In the genomic region with DNA sequence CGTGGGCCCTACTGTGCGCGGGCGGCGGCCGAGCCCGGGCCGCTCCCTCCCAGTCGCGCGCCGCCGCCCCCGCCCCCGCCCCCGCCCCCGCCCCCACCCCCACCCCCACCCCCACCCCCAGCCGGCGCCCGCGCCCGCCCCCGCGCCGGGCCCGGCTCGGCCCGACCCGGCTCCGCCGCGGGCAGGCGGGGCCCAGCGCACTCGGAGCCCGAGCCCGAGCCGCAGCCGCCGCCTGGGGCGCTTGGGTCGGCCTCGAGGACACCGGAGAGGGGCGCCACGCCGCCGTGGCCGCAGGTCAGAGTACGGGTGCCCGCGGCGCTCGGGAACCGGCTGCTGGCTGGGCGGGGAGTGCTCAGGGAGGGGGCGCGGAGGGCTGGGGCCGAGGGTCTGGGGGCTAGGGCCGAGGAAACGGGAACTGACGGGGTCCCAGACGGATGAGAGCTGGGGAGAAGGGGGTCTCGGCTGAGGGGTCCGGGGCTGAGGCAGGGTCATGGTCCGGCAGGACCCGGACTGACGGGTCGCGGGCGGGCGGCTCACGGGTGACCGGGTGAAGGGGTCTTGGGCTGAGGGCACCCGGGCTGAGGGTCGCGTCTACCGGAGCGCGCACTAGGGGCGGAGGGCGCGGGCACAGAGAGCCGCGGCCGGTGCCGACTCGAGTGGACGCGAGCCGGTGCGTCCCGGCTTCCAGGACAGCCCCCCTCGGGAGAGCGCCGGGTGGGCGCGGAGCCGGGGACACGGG, we compare ENCODE assay signal across 1 cellular context.
TF ChIP-seq lines count a peak whose summit lies in the region.

No MANE protein-coding gene starts in this region.

TF ChIP-seq in HepG2, 621 proteins besides CTCF, POLR2A, EP300 and RAD21 (continued from another document):
- TF ChIP-seq, protein P1, sequence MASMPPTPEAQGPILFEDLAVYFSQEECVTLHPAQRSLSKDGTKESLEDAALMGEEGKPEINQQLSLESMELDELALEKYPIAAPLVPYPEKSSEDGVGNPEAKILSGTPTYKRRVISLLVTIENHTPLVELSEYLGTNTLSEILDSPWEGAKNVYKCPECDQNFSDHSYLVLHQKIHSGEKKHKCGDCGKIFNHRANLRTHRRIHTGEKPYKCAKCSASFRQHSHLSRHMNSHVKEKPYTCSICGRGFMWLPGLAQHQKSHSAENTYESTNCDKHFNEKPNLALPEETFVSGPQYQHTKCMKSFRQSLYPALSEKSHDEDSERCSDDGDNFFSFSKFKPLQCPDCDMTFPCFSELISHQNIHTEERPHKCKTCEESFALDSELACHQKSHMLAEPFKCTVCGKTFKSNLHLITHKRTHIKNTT (CRISPR knock-in tag; IDR thresholded peaks at IDR 0.05): no peak
- TF ChIP-seq ARID2 (CRISPR knock-in tag; IDR thresholded peaks at IDR 0.05; ENCODE audit: borderline replicate concordance) (peak; percentile 17; the same call in 1 of the 2 replicates), ZNF441 (CRISPR knock-in tag; IDR thresholded peaks at IDR 0.05; ENCODE audit: borderline replicate concordance) (no peak), RBFOX2 (IDR thresholded peaks at IDR 0.05; ENCODE audit: low read depth, low read length) (no peak), ZNF205 (CRISPR knock-in tag; IDR thresholded peaks at IDR 0.05) (no peak), TEAD2 (CRISPR knock-in tag; IDR thresholded peaks at IDR 0.05) (no peak), SUZ12 (IDR thresholded peaks at IDR 0.05; ENCODE audit: low read depth, low read length) (no peak)
- TF ChIP-seq, protein P2, sequence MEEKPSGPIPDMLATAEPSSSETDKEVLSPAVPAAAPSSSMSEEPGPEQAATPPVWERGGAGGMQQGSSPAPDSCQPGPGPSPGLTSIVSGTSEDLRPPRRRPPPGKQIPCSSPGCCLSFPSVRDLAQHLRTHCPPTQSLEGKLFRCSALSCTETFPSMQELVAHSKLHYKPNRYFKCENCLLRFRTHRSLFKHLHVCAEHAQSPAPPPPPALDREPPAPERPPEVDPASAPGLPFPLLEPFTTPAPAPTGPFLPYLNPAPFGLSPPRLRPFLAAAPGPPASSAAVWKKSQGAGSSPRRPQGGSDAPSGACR (CRISPR knock-in tag; IDR thresholded peaks at IDR 0.05): peak; percentile 31; the same call in 1 of the 2 replicates
- TF ChIP-seq, protein P3, sequence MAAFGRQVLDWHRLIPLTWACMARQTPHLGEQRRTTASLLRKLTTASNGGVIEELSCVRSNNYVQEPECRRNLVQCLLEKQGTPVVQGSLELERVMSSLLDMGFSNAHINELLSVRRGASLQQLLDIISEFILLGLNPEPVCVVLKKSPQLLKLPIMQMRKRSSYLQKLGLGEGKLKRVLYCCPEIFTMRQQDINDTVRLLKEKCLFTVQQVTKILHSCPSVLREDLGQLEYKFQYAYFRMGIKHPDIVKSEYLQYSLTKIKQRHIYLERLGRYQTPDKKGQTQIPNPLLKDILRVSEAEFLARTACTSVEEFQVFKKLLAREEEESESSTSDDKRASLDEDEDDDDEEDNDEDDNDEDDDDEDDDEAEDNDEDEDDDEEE (CRISPR knock-in tag; IDR thresholded peaks at IDR 0.05): no peak
- TF ChIP-seq, protein P4, sequence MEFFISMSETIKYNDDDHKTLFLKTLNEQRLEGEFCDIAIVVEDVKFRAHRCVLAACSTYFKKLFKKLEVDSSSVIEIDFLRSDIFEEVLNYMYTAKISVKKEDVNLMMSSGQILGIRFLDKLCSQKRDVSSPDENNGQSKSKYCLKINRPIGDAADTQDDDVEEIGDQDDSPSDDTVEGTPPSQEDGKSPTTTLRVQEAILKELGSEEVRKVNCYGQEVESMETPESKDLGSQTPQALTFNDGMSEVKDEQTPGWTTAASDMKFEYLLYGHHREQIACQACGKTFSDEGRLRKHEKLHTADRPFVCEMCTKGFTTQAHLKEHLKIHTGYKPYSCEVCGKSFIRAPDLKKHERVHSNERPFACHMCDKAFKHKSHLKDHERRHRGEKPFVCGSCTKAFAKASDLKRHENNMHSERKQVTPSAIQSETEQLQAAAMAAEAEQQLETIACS (CRISPR knock-in tag; IDR thresholded peaks at IDR 0.05): peak; percentile 8; the same call in 1 of the 2 replicates
- TF ChIP-seq, protein P5, sequence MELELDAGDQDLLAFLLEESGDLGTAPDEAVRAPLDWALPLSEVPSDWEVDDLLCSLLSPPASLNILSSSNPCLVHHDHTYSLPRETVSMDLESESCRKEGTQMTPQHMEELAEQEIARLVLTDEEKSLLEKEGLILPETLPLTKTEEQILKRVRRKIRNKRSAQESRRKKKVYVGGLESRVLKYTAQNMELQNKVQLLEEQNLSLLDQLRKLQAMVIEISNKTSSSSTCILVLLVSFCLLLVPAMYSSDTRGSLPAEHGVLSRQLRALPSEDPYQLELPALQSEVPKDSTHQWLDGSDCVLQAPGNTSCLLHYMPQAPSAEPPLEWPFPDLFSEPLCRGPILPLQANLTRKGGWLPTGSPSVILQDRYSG (CRISPR knock-in tag; IDR thresholded peaks at IDR 0.05): no peak
